ENCODE assay signal across 1 cellular context in genomic region chr16:22297114-22297870, GRCh38.
A peak's percentile ranks its signal among the peaks of the same experiment; 100 is the strongest.
TF ChIP-seq lines count a peak whose summit lies in the region.

TSS of gene POLR3E (plus strand) at chr16:22297409. CDS start at chr16:22302969, 5,560 bp downstream.

TF ChIP-seq in IMR-90, 13 proteins besides CTCF, POLR2A, EP300 and RAD21 (continued from another document):
- TF ChIP-seq ELK1 (IDR thresholded peaks at IDR 0.05; ENCODE audit: borderline replicate concordance, low read depth, low read length) (no peak), FOS (IDR thresholded peaks at IDR 0.05; ENCODE audit: low read depth, low read length) (peak; percentile 98), CEBPB (IDR thresholded peaks at IDR 0.05; ENCODE audit: low read depth, low read length) (no peak), MAFK (IDR thresholded peaks at IDR 0.05; ENCODE audit: low read depth, low read length) (no peak), MXI1 (IDR thresholded peaks at IDR 0.05; ENCODE audit: borderline replicate concordance, low read depth, low read length) (peak; percentile 94), RCOR1 (IDR thresholded peaks at IDR 0.05; ENCODE audit: insufficient replicate concordance, low read length) (no peak)
TF ChIP-seq in IMR-90: peak in this region for 7.
